Comparison of ENCODE assay signal across 1 cellular context in genomic region chr1:10457462-10457861, GRCh38. TPM values are rescaled to one million over a fixed set of nuclear protein-coding genes. Genes with fewer than 3 reads are reported as not detected.
"Had no signal": no experiment of that assay in that cellular context is flagged by ENCODE, and none has a peak within 500 bp of the region (broad histone marks: within the 10 kb centered on the region; RNA-seq: fewer than 3 reads in every experiment).

No MANE protein-coding gene starts in this region.

RNA-seq across cellular contexts. Expression of gene CORT, which starts 7.6 kb away (rescaled TPM):
- total RNA-seq: vagina had no signal
